Comparison of ENCODE assay signal across 8 cellular contexts in the genomic region with DNA sequence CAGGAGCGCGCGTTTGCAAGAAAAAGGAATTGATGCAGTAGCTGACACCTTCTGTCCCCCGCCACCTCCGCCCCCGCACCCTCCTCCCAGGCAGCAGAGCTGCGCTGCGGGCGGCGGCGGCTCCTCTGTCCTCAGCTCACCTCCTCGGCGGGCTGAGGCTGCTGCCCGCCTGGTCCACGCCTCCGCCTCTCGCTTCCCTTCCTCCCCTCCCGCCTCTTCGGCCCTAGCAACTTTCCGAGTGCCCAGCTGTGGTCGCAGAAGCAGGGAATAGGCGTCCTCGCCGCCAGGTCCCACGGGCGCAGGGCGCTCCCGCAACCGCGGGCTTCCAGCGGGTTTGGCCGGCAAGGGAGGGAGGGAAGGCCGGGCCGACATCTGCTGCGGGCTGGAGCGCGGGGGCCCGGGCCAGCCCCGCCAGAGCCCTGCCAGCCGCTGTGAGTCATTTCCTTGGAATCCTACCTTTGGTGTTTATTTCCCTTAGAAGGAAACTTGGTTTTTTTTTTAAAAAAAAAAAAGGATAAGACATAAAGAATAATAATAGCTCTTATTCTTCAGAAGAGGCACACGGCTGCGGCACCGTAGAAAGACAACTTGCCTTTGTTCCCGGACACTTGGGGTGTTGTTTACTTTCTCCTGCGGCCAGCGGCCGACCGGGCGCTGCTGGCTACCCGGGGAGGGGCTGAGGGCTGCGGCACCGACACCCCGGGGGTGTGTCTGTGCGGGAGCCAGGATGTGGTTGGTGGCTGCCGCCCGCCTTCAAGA. TPM values are rescaled to one million over a fixed set of nuclear protein-coding genes. Genes with fewer than 3 reads are reported as not detected.
DNase-seq lines count a peak whose midpoint lies in the region; ATAC-seq, FAIRE-seq and TF ChIP-seq lines count a peak whose summit lies in the region.

No MANE protein-coding gene starts in this region.

- in situ Hi-C loops in astrocyte of the cerebellum (cut with HindIII; ENCODE audit: low sequenced_read_pairs) = no loop called here

- peak; percentile 21 for FAIRE-seq in G401.6 (lab: Jason Lieb, UNC)

- H3K27ac ChIP-seq in hepatocyte = peak overlapping the region; percentile 42

- H3K4me1 ChIP-seq in hepatocyte (ENCODE audit: insufficient read depth) = peaks cover 16% of the 10 kb centered on the region

- H4K20me1 ChIP-seq in hepatocyte (ENCODE audit: insufficient read depth, poor library complexity, severe bottlenecking) = no peaks in the 10 kb centered on the region

- H3K4me3 ChIP-seq in astrocyte of the cerebellum (ENCODE audit: low read depth, low read length) (peak overlapping the region; percentile 75), hepatocyte (peak overlapping the region; percentile 71)

- DNase-seq in NCI-H2196 (lab: John Stamatoyannopoulos, UW; ENCODE audit: unreplicated experiment) (peak; percentile 39), astrocyte of the cerebellum (ENCODE audit: low read depth) (peak; percentile 62), hepatocyte (ENCODE audit: low spot score) (peak; percentile 73), progenitor cell of endocrine pancreas (ENCODE audit: low spot score, unreplicated experiment) (no peak)
- DNase-seq in effector CD4-positive, alpha-beta T cell = no peak

- 1% methylated on average over 49 of the region's 56 CpGs for WGBS in hepatocyte (ENCODE audit: low lambda C conversion rate, missing lambda C conversion rate)

- peaks cover 5% of the 10 kb centered on the region for H3K4me1 Mint-ChIP-seq in progenitor cell of endocrine pancreas (ENCODE audit: low read depth)

- no peaks in the 10 kb centered on the region for H3K79me2 ChIP-seq in hepatocyte

- H3K9me3 ChIP-seq in hepatocyte (ENCODE audit: low read depth) = no peaks in the 10 kb centered on the region

- no peaks in the 10 kb centered on the region for H3K36me3 ChIP-seq in hepatocyte (replicated peaks; ENCODE audit: insufficient read depth, low read depth)

- H3K4me3 Mint-ChIP-seq in progenitor cell of endocrine pancreas (ENCODE audit: low read depth) = peak overlapping the region; percentile 70

- H3K27ac Mint-ChIP-seq in progenitor cell of endocrine pancreas = no peak overlapping the region

- H3K9me3 Mint-ChIP-seq in progenitor cell of endocrine pancreas (ENCODE audit: low read depth) = no peaks in the 10 kb centered on the region

- H2AFZ ChIP-seq in hepatocyte = peak overlapping the region; percentile 55

- no peaks in the 10 kb centered on the region for H3K9me2 ChIP-seq in hepatocyte (replicated peaks; ENCODE audit: insufficient read depth)

- H3K36me3 Mint-ChIP-seq in progenitor cell of endocrine pancreas (ENCODE audit: insufficient read depth) = no peaks in the 10 kb centered on the region

- H3K27me3 ChIP-seq in hepatocyte = peaks cover 49% of the 10 kb centered on the region

- H3K27me3 Mint-ChIP-seq in progenitor cell of endocrine pancreas = peaks cover 61% of the 10 kb centered on the region

- peak overlapping the region; percentile 95 for H3K4me2 ChIP-seq in hepatocyte

- ATAC-seq in GM18519 (IDR thresholded peaks at IDR 0.05; ENCODE audit: low FRiP score, unreplicated experiment) (no peak), GM18520 (IDR thresholded peaks at IDR 0.05; ENCODE audit: unreplicated experiment) (no peak)

- TF ChIP-seq CTCF in astrocyte of the cerebellum (IDR thresholded peaks at IDR 0.05; ENCODE audit: low read depth, low read length, missing control alignments) (no peak), hepatocyte (IDR thresholded peaks at IDR 0.05; ENCODE audit: poor library complexity) (no peak), progenitor cell of endocrine pancreas (IDR thresholded peaks at IDR 0.05; ENCODE audit: unreplicated experiment) (no peak)

RNA-seq across cellular contexts. Expression of gene SERTAD4, which starts 1.1 kb away (rescaled TPM):
- total RNA-seq in hepatocyte (2.6 and 3.0 TPM in 2 replicates), progenitor cell of endocrine pancreas (1.1 and 1.8 TPM in 2 replicates)
- polyA plus RNA-seq in hepatocyte = 2.8 and 4.7 TPM in 2 replicates

Comparison
In these comparisons a context has a peak if more than half of its experiments do, and no peak if none do; other contexts are left out.
1. DNase-seq: peak in NCI-H2196 (single experiment), astrocyte of the cerebellum (single experiment) and hepatocyte (single experiment); none in progenitor cell of endocrine pancreas (single experiment) and effector CD4-positive, alpha-beta T cell (single experiment).